20 cellular contexts compared by ENCODE assay signal in the genomic region with DNA sequence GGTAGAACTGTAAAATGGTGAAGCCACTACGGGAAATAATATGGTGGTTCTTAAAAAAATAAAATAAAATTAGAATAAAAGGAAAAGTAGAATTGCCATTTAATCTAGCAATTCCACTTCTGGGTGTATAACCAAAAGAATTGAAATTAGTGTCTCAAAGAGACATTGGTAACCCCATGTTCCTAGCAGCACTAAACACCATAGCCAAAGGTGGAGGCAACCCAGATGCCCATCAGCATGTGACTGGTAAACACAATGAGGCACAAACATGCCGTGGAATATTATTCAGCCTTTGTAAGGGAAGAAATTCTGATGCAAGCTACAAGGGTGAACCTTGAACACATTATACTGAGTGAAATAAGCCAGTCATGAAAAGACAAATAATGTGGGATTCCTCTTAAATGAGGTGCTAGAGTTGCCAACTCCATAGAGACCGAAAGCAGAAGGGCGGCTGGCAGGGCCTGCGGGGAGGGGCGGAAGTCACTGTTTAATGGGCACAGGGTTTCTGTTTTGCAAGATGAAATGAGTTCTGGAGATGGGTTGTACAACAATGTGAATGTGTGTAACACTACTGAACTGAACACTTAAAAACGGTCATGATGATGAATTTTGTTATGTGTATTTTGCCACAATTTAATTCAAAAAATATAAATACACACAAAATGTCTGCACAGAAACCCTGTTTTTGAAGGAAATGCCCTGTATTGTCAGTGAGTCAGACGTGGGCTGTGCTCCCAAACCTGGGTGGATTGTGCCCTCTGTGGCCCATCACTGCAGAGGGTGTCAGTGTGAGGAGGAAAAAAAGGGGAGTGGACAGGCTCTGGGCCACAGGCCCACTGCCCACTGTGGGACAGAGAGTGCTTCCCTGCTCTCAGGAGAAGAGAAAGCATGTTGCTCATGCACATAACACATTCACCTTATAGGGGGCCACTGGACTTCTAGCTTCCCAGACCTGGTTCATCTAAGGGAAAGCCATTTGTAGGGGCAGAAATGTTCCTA. TPM values are rescaled to one million over a fixed set of nuclear protein-coding genes. Genes with fewer than 3 reads are reported as not detected.
DNase-seq lines count a peak whose midpoint lies in the region; ATAC-seq lines count a peak whose summit lies in the region.
"Had no signal": no experiment of that assay in that cellular context is flagged by ENCODE, and none has a peak within 500 bp of the region (broad histone marks: within the 10 kb centered on the region; RNA-seq: fewer than 3 reads in every experiment).

No MANE protein-coding gene starts in this region.

- no peaks in the 10 kb centered on the region for H3K9me3 ChIP-seq in right cardiac atrium (ENCODE audit: control insufficient read depth, low read length)
- H3K9me3 ChIP-seq in SJCRH30 (replicated peaks): no peaks in the 10 kb centered on the region

- no peaks in the 10 kb centered on the region for H3K27me3 Mint-ChIP-seq in natural killer cell treated with Interleukin-12 subunit alpha and Interleukin-12 subunit beta and Interleukin-15 and Interleukin-18, amount 100 ng/mL, for 72 hours
- H3K27me3 Mint-ChIP-seq: activated naive CD8-positive, alpha-beta T cell treated with anti-CD3 and anti-CD28 coated beads for 36 hours; activated T-cell treated with anti-CD3 and anti-CD28 coated beads, Interleukin-2, amount 50 U/mL, for 24 hours; brain; stimulated activated naive CD8-positive, alpha-beta T cell treated with anti-CD3 and anti-CD28 coated beads, Interleukin-15, Interleukin-2, amounts not matched to agents 100 ng/mL and 50 ng/mL, for 24 hours had no signal

- H3K27ac Mint-ChIP-seq in natural killer cell treated with Interleukin-12 subunit alpha and Interleukin-12 subunit beta and Interleukin-15 and Interleukin-18, amount 100 ng/mL, for 72 hours: no peak overlapping the region
- H3K27ac Mint-ChIP-seq: activated naive CD8-positive, alpha-beta T cell treated with anti-CD3 and anti-CD28 coated beads for 36 hours; activated T-cell treated with anti-CD3 and anti-CD28 coated beads, Interleukin-2, amount 50 U/mL, for 24 hours; stimulated activated naive CD8-positive, alpha-beta T cell treated with anti-CD3 and anti-CD28 coated beads, Interleukin-15, Interleukin-2, amounts not matched to agents 100 ng/mL and 50 ng/mL, for 24 hours had no signal

- no peak overlapping the region for H3K4me3 Mint-ChIP-seq in natural killer cell treated with Interleukin-12 subunit alpha and Interleukin-12 subunit beta and Interleukin-15 and Interleukin-18, amount 100 ng/mL, for 72 hours
- H3K4me3 Mint-ChIP-seq: activated naive CD8-positive, alpha-beta T cell treated with anti-CD3 and anti-CD28 coated beads for 36 hours; activated T-cell treated with anti-CD3 and anti-CD28 coated beads, Interleukin-2, amount 50 U/mL, for 24 hours; brain; stimulated activated naive CD8-positive, alpha-beta T cell treated with anti-CD3 and anti-CD28 coated beads, Interleukin-15, Interleukin-2, amounts not matched to agents 100 ng/mL and 50 ng/mL, for 24 hours had no signal

- DNase-seq in right cardiac atrium: peak in 2 of 3 donors; percentile 75 to 78
- no peak for DNase-seq in left cardiac atrium
- no peak for DNase-seq in SJCRH30
- peak; percentile 21 for DNase-seq in medulla oblongata (ENCODE audit: extremely low spot score)
- no peak for DNase-seq in natural killer cell treated with Interleukin-12 subunit alpha and Interleukin-12 subunit beta and Interleukin-15 and Interleukin-18, amount 100 ng/mL, for 72 hours (ENCODE audit: low spot score)
- DNase-seq in NCI-H2029 treated with DMSO at 0.1 percent for 48 hours (lab: John Stamatoyannopoulos, UW): no peak
- DNase-seq: ACHN; activated CD4-positive, alpha-beta T cell treated with anti-CD3 and anti-CD28 coated beads, Interleukin-2, amount 50 U/mL, for 1 hour; activated naive CD8-positive, alpha-beta T cell treated with anti-CD3 and anti-CD28 coated beads for 36 hours; activated T-cell treated with anti-CD3 and anti-CD28 coated beads, Interleukin-2, amount 50 U/mL, for 24 hours; EL; hippocampal formation; NCI-H146; NCI-H2227 treated with DMSO at 0.1 percent for 48 hours had no signal

- H3K4me1 ChIP-seq in right cardiac atrium (ENCODE audit: control insufficient read depth, insufficient read depth, low read length): peaks cover 9% of the 10 kb centered on the region
- H3K4me1 ChIP-seq in SJCRH30: peaks cover 62% of the 10 kb centered on the region
- H3K4me1 ChIP-seq: parathyroid adenoma had no signal

- H3K4me3 ChIP-seq in right cardiac atrium (ENCODE audit: low read length) (no peak overlapping the region), SJCRH30 (no peak overlapping the region)

- H3K27me3 ChIP-seq in right cardiac atrium (ENCODE audit: control insufficient read depth, insufficient read depth) (no peaks in the 10 kb centered on the region), SJCRH30 (no peaks in the 10 kb centered on the region)

- H3K4me1 Mint-ChIP-seq in natural killer cell treated with Interleukin-12 subunit alpha and Interleukin-12 subunit beta and Interleukin-15 and Interleukin-18, amount 100 ng/mL, for 72 hours (ENCODE audit: low read depth in 2 of 2): peaks cover 4% of the 10 kb centered on the region in 2 donors

- no peak for ATAC-seq in right cardiac atrium
- ATAC-seq in left cardiac atrium: no peak
- ATAC-seq in natural killer cell treated with Interleukin-12 subunit alpha and Interleukin-12 subunit beta and Interleukin-15 and Interleukin-18, amount 100 ng/mL, for 72 hours: no peak
- ATAC-seq in HG02970 (IDR thresholded peaks at IDR 0.05; ENCODE audit: low FRiP score, unreplicated experiment): no peak
- no peak for ATAC-seq in HG02763 (IDR thresholded peaks at IDR 0.05; ENCODE audit: unreplicated experiment)

- no peaks in the 10 kb centered on the region for H3K36me3 ChIP-seq in SJCRH30

- no peaks in the 10 kb centered on the region for H3K9me3 Mint-ChIP-seq in natural killer cell treated with Interleukin-12 subunit alpha and Interleukin-12 subunit beta and Interleukin-15 and Interleukin-18, amount 100 ng/mL, for 72 hours
- H3K9me3 Mint-ChIP-seq: activated naive CD8-positive, alpha-beta T cell treated with anti-CD3 and anti-CD28 coated beads for 36 hours; activated T-cell treated with anti-CD3 and anti-CD28 coated beads, Interleukin-2, amount 50 U/mL, for 24 hours; stimulated activated naive CD8-positive, alpha-beta T cell treated with anti-CD3 and anti-CD28 coated beads, Interleukin-15, Interleukin-2, amounts not matched to agents 100 ng/mL and 50 ng/mL, for 24 hours had no signal

- intact Hi-C loops in right cardiac atrium (cut with DNase I): no loop called here
- intact Hi-C loops in left cardiac atrium (cut with DNase I): no loop called here

- WGBS in right cardiac atrium: 88% methylated on average over 8 of the region's 8 CpGs

- H3K27ac ChIP-seq in right cardiac atrium (ENCODE audit: low read length): no peak overlapping the region
- H3K27ac ChIP-seq in SJCRH30: peak overlapping the region; percentile 94
- H3K27ac ChIP-seq: KMS-11, parathyroid adenoma had no signal

- no peaks in the 10 kb centered on the region for H3K36me3 Mint-ChIP-seq in natural killer cell treated with Interleukin-12 subunit alpha and Interleukin-12 subunit beta and Interleukin-15 and Interleukin-18, amount 100 ng/mL, for 72 hours
- H3K36me3 Mint-ChIP-seq: activated naive CD8-positive, alpha-beta T cell treated with anti-CD3 and anti-CD28 coated beads for 36 hours; brain had no signal

RNA-seq across cellular contexts. Expression of gene CD93, which starts 49.6 kb away (rescaled TPM):
- total RNA-seq in right cardiac atrium (10 to 100 TPM; 25.6 to 51.6 (median 41.7) TPM), left cardiac atrium (100 to 1,000 TPM in 1 of 2 donors, 10 to 100 TPM in 1; 46.3 to 102 TPM)
- polyA plus RNA-seq in right cardiac atrium: 14.1 TPM
- total RNA-seq in SJCRH30 (2014; rRNA removed; shearing (Covaris generic)): not detected in 2 replicates
- 10 to 100 TPM; 13.7 to 16.8 TPM for total RNA-seq in natural killer cell treated with Interleukin-12 subunit alpha and Interleukin-12 subunit beta and Interleukin-15 and Interleukin-18, amount 100 ng/mL, for 72 hours

Comparison
In these comparisons a context has a peak if more than half of its experiments do, and no peak if none do; other contexts are left out.
1. DNase-seq: peak in right cardiac atrium (2 of 3) and medulla oblongata (single experiment); none in left cardiac atrium (single experiment), SJCRH30 (0 of 2), natural killer cell treated with Interleukin-12 subunit alpha and Interleukin-12 subunit beta and Interleukin-15 and Interleukin-18, amount 100 ng/mL, for 72 hours (single experiment) and NCI-H2029 treated with DMSO at 0.1 percent for 48 hours (single experiment).
2. RNA of gene CD93, which starts 49.6 kb away (total RNA-seq): 46.3 to 102 TPM in left cardiac atrium, 25.6 to 51.6 TPM in right cardiac atrium and 13.7 to 16.8 TPM in natural killer cell treated with Interleukin-12 subunit alpha and Interleukin-12 subunit beta and Interleukin-15 and Interleukin-18, amount 100 ng/mL, for 72 hours; not detected in SJCRH30; every median in the first group is over 10 times any median in the second.